ENCODE assay signal across 9 cellular contexts in genomic region chr20:13546497-13547131, GRCh38.
DNase-seq lines count a peak whose midpoint lies in the region; ATAC-seq, FAIRE-seq and TF ChIP-seq lines count a peak whose summit lies in the region.
"Had no signal": no experiment of that assay in that cellular context is flagged by ENCODE, and none has a peak within 500 bp of the region (broad histone marks: within the 10 kb centered on the region; RNA-seq: fewer than 3 reads in every experiment).

No MANE protein-coding gene starts in this region.

- TF ChIP-seq CTCF in pancreas (IDR thresholded peaks at IDR 0.05) (peak; percentile 52 to 77 (median 66)), upper lobe of right lung (IDR thresholded peaks at IDR 0.05) (peak; percentile 76)

- DNase-seq in COLO668 (lab: John Stamatoyannopoulos, UW; ENCODE audit: unreplicated experiment) (peak; percentile 83), HuH-7 (ENCODE audit: low spot score) (peak; percentile 38), RCC 7860 (ENCODE audit: low spot score) (peak; percentile 44), foreskin melanocyte (peak; percentile 50), pancreas (peak; percentile 42 to 91 (median 77)), upper lobe of right lung (peak; percentile 80)
- peak; percentile 35 to 37 for DNase-seq in activated T-helper 1 cell treated with anti-CD3 and anti-CD28 coated beads, Interleukin-2, amount 50 U/mL, for 16 hours (ENCODE audit: low read depth in 1 of 2, low spot score in 1 of 2)

- H3K27me3 ChIP-seq in pancreas (no peaks in the 10 kb centered on the region), upper lobe of right lung (no peaks in the 10 kb centered on the region)

- H3K9me3 ChIP-seq in pancreas (no peaks in the 10 kb centered on the region), upper lobe of right lung (no peaks in the 10 kb centered on the region)

- H3K27ac ChIP-seq in pancreas (no peak overlapping the region), upper lobe of right lung (no peak overlapping the region)

- H3K4me3 ChIP-seq in pancreas (no peak overlapping the region), upper lobe of right lung (no peak overlapping the region)

- FAIRE-seq in RCC 7860 (lab: Jason Lieb, UNC) (peak; percentile 77), pancreas (lab: Jason Lieb, UNC) (peak; percentile 94)
- FAIRE-seq: colon had no signal

- intact Hi-C loops in pancreas (cut with DNase I) = loop anchor here in 1 of 3 donors (10.0 kb wide), 1 partner anchor 432 kb away; no protein-coding TSS in a partner anchor
- intact Hi-C loops in upper lobe of right lung (cut with DNase I) = no loop called here

- H3K4me1 ChIP-seq in pancreas = no peaks in the 10 kb centered on the region
- H3K4me1 ChIP-seq in upper lobe of right lung = no peaks in the 10 kb centered on the region

- 6% methylated on average over 2 of the region's 2 CpGs for WGBS in pancreas, 2 donors

- ATAC-seq in GM19372 (IDR thresholded peaks at IDR 0.05; ENCODE audit: low read depth, unreplicated experiment) = peak; percentile 89
- ATAC-seq in pancreas = peak; percentile 67 to 91 (median 84)
- peak; percentile 86 for ATAC-seq in upper lobe of right lung

- no peaks in the 10 kb centered on the region for H3K36me3 ChIP-seq in pancreas
- no peaks in the 10 kb centered on the region for H3K36me3 ChIP-seq in upper lobe of right lung
